ENCODE assay signal across 16 cellular contexts in genomic region chr18:21443776-21444464, GRCh38.
"Had no signal": no experiment of that assay in that cellular context is flagged by ENCODE, and none has a peak within 500 bp of the region (broad histone marks: within the 10 kb centered on the region; RNA-seq: fewer than 3 reads in every experiment).

No MANE protein-coding gene starts in this region.

- H3K9me3 ChIP-seq: adrenal gland, mucosa of descending colon, prostate gland had no signal

- H3K27me3 Mint-ChIP-seq: brain, type B pancreatic cell had no signal

- DNase-seq: activated B cell treated with CpG ODN at 0.5 μM for 24 hours; activated CD4-positive, alpha-beta T cell treated with anti-CD3 and anti-CD28 coated beads, Interleukin-2, amount 10 ng/mL, durations not matched to agents 24 days and 14 days; activated CD8-positive, alpha-beta memory T cell treated with anti-CD3 and anti-CD28 coated beads for 24 hours; effector memory CD8-positive, alpha-beta T cell; glutamatergic neuron; left cardiac atrium; naive thymus-derived CD8-positive, alpha-beta T cell had no signal

- H3K4me3 ChIP-seq: adrenal gland, mucosa of descending colon, prostate gland had no signal

- H3K4me1 ChIP-seq: adrenal gland, prostate gland had no signal

- H3K36me3 ChIP-seq: adrenal gland, prostate gland had no signal

- H3K27ac ChIP-seq: adrenal gland, epithelial cell of prostate, prostate gland had no signal

- H3K27ac Mint-ChIP-seq: activated B cell treated with CpG ODN at 0.5 μM for 24 hours; activated CD4-positive, alpha-beta T cell treated with anti-CD3 and anti-CD28 coated beads, Interleukin-2, amount 10 ng/mL, durations not matched to agents 24 days and 14 days; activated naive CD4-positive, alpha-beta T cell treated with anti-CD3 and anti-CD28 coated beads, Interleukin-2, amount 10 ng/mL, durations not matched to agents 7 days and 5 days; activated T-helper 17 cell treated with anti-CD3 and anti-CD28 coated beads, Interleukin-2, amount 50 U/mL, for 72 hours; effector memory CD8-positive, alpha-beta T cell; stimulated activated effector memory CD8-positive, alpha-beta T cell treated with anti-CD3 and anti-CD28 coated beads, Interleukin-12 subunit alpha, Interleukin-12 subunit beta, amount 100 ng/mL, for 72 hours; type B pancreatic cell had no signal

- H3K9me3 Mint-ChIP-seq: activated B cell treated with CpG ODN at 0.5 μM for 24 hours; activated CD4-positive, alpha-beta T cell treated with anti-CD3 and anti-CD28 coated beads, Interleukin-2, amount 10 ng/mL, durations not matched to agents 24 days and 14 days; activated naive CD4-positive, alpha-beta T cell treated with anti-CD3 and anti-CD28 coated beads, Interleukin-2, amount 10 ng/mL, durations not matched to agents 7 days and 5 days; activated T-helper 17 cell treated with anti-CD3 and anti-CD28 coated beads, Interleukin-2, amount 50 U/mL, for 72 hours; brain; effector memory CD8-positive, alpha-beta T cell; naive thymus-derived CD8-positive, alpha-beta T cell; stimulated activated effector memory CD8-positive, alpha-beta T cell treated with anti-CD3 and anti-CD28 coated beads, Interleukin-12 subunit alpha, Interleukin-12 subunit beta, amount 100 ng/mL, for 72 hours; type B pancreatic cell had no signal

- H3K4me3 Mint-ChIP-seq: activated B cell treated with CpG ODN at 0.5 μM for 24 hours; activated CD4-positive, alpha-beta T cell treated with anti-CD3 and anti-CD28 coated beads, Interleukin-2, amount 10 ng/mL, durations not matched to agents 24 days and 14 days; activated naive CD4-positive, alpha-beta T cell treated with anti-CD3 and anti-CD28 coated beads, Interleukin-2, amount 10 ng/mL, durations not matched to agents 7 days and 5 days; activated T-helper 17 cell treated with anti-CD3 and anti-CD28 coated beads, Interleukin-2, amount 50 U/mL, for 72 hours; brain; effector memory CD8-positive, alpha-beta T cell; naive thymus-derived CD8-positive, alpha-beta T cell; stimulated activated effector memory CD8-positive, alpha-beta T cell treated with anti-CD3 and anti-CD28 coated beads, Interleukin-12 subunit alpha, Interleukin-12 subunit beta, amount 100 ng/mL, for 72 hours; type B pancreatic cell had no signal

- H3K27me3 ChIP-seq: adrenal gland had no signal

- H3K36me3 Mint-ChIP-seq: activated naive CD4-positive, alpha-beta T cell treated with anti-CD3 and anti-CD28 coated beads, Interleukin-2, amount 10 ng/mL, durations not matched to agents 7 days and 5 days; naive thymus-derived CD8-positive, alpha-beta T cell; stimulated activated effector memory CD8-positive, alpha-beta T cell treated with anti-CD3 and anti-CD28 coated beads, Interleukin-12 subunit alpha, Interleukin-12 subunit beta, amount 100 ng/mL, for 72 hours; type B pancreatic cell had no signal

- H3K4me1 Mint-ChIP-seq: activated B cell treated with CpG ODN at 0.5 μM for 24 hours; activated CD4-positive, alpha-beta T cell treated with anti-CD3 and anti-CD28 coated beads, Interleukin-2, amount 10 ng/mL, durations not matched to agents 24 days and 14 days; activated naive CD4-positive, alpha-beta T cell treated with anti-CD3 and anti-CD28 coated beads, Interleukin-2, amount 10 ng/mL, durations not matched to agents 7 days and 5 days; activated T-helper 17 cell treated with anti-CD3 and anti-CD28 coated beads, Interleukin-2, amount 50 U/mL, for 72 hours; naive thymus-derived CD8-positive, alpha-beta T cell; stimulated activated effector memory CD8-positive, alpha-beta T cell treated with anti-CD3 and anti-CD28 coated beads, Interleukin-12 subunit alpha, Interleukin-12 subunit beta, amount 100 ng/mL, for 72 hours had no signal
